In genomic region chr4:86593726-86594558, GRCh38 we compare ENCODE assay signal across 8 cellular contexts. TPM values are rescaled to one million over a fixed set of nuclear protein-coding genes. Genes with fewer than 3 reads are reported as not detected.
A peak's percentile ranks its signal among the peaks of the same experiment; 100 is the strongest.
DNase-seq lines count a peak whose midpoint lies in the region; ATAC-seq, FAIRE-seq and TF ChIP-seq lines count a peak whose summit lies in the region.

A gene with protein sequence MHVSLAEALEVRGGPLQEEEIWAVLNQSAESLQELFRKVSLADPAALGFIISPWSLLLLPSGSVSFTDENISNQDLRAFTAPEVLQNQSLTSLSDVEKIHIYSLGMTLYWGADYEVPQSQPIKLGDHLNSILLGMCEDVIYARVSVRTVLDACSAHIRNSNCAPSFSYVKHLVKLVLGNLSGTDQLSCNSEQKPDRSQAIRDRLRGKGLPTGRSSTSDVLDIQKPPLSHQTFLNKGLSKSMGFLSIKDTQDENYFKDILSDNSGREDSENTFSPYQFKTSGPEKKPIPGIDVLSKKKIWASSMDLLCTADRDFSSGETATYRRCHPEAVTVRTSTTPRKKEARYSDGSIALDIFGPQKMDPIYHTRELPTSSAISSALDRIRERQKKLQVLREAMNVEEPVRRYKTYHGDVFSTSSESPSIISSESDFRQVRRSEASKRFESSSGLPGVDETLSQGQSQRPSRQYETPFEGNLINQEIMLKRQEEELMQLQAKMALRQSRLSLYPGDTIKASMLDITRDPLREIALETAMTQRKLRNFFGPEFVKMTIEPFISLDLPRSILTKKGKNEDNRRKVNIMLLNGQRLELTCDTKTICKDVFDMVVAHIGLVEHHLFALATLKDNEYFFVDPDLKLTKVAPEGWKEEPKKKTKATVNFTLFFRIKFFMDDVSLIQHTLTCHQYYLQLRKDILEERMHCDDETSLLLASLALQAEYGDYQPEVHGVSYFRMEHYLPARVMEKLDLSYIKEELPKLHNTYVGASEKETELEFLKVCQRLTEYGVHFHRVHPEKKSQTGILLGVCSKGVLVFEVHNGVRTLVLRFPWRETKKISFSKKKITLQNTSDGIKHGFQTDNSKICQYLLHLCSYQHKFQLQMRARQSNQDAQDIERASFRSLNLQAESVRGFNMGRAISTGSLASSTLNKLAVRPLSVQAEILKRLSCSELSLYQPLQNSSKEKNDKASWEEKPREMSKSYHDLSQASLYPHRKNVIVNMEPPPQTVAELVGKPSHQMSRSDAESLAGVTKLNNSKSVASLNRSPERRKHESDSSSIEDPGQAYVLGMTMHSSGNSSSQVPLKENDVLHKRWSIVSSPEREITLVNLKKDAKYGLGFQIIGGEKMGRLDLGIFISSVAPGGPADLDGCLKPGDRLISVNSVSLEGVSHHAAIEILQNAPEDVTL (N-terminal part only) (plus strand): TSS chr4:86594315. CDS start chr4:86635257, 40,942 bp downstream.

- intact Hi-C loops in MCF 10A (cut with micrococcal nuclease) (loop anchor here (5.0 to 10.0 kb wide), 2 partner anchors 37 to 161 kb away; no protein-coding TSS in a partner anchor), sigmoid colon (cut with DNase I) (loop anchor here (5.0 to 10.0 kb wide), 3 partner anchors 303 to 1421 kb away; no protein-coding TSS in a partner anchor)

- H3K4me3 Mint-ChIP-seq in MCF 10A (ENCODE audit: unreplicated experiment): peak within 1 kb of the TSS; percentile 97

- WGBS in sigmoid colon, 2 donors: 2 to 3% methylated on average over 59 of the region's 59 CpGs

- BruUV-seq in MCF 10A (replicated peaks; lab: Mats Ljungman, UMichigan): TSS peak; percentile 72

- peak within 1 kb of the TSS; percentile 77 to 90 (median 89) for H3K27ac ChIP-seq in sigmoid colon

- TF ChIP-seq EP300 in sigmoid colon (IDR thresholded peaks at IDR 0.05): no peak

- peak; percentile 92 for ATAC-seq in HG02840 (IDR thresholded peaks at IDR 0.05; ENCODE audit: low FRiP score, unreplicated experiment)

- H3K27ac Mint-ChIP-seq in MCF 10A (ENCODE audit: low read depth, unreplicated experiment): peak within 1 kb of the TSS; percentile 90

- H3K36me3 Mint-ChIP-seq in MCF 10A (ENCODE audit: insufficient read depth, unreplicated experiment): peaks cover 6% of the 10 kb centered on the region

- no peaks in the 10 kb centered on the region for H3K27me3 ChIP-seq in iPS-15b (ENCODE audit: control insufficient read depth, insufficient read depth, low read length)
- no peaks in the 10 kb centered on the region for H3K27me3 ChIP-seq in sigmoid colon

- H3K4me1 ChIP-seq in iPS-15b (ENCODE audit: control insufficient read depth, insufficient read depth, low read length): peaks cover 12% of the 10 kb centered on the region
- peaks cover 0 to 37% (median 12%) of the 10 kb centered on the region in 4 donors for H3K4me1 ChIP-seq in sigmoid colon

- TF ChIP-seq CTCF in MCF 10A (IDR thresholded peaks at IDR 0.05; ENCODE audit: unreplicated experiment) (no peak), sigmoid colon (IDR thresholded peaks at IDR 0.05) (no peak)

- DNase-seq in GM12892 (ENCODE audit: insufficient read length) (peak; percentile 50), NCI-H187 treated with DMSO at 0.1 percent for 48 hours (lab: John Stamatoyannopoulos, UW) (peak; percentile 85), MCF 10A (ENCODE audit: unreplicated experiment) (peak; percentile 100), sigmoid colon (peak; percentile 99), NAMALWA (ENCODE audit: low spot score) (no peak)

- H3K9me3 Mint-ChIP-seq in MCF 10A (ENCODE audit: unreplicated experiment): no peaks in the 10 kb centered on the region

- peaks cover 32% of the 10 kb centered on the region for H3K4me1 Mint-ChIP-seq in MCF 10A (ENCODE audit: insufficient read depth, unreplicated experiment)

- CTCF ChIA-PET in MCF 10A (lab: Yijun Ruan, JAX): interaction anchor here (0.5 to 4.5 kb wide), 18 partner anchors 8 to 525 kb away, joined by 3 to 28 read pairs (median 4); no protein-coding TSS in a partner anchor

- peak within 1 kb of the TSS; percentile 68 for H3K9ac ChIP-seq in iPS-15b (ENCODE audit: low read depth, low read length)

- no peaks in the 10 kb centered on the region for H3K27me3 Mint-ChIP-seq in MCF 10A (ENCODE audit: insufficient read depth, unreplicated experiment)

- H3K4me3 ChIP-seq in iPS-15b (ENCODE audit: low read depth, low read length) (peak within 1 kb of the TSS; percentile 97), sigmoid colon (peak within 1 kb of the TSS; percentile 57 to 81 (median 74))

- H3K36me3 ChIP-seq in iPS-15b (ENCODE audit: control insufficient read depth, insufficient read depth, low read length) (no peaks in the 10 kb centered on the region), sigmoid colon (no peaks in the 10 kb centered on the region)

- FAIRE-seq in GM12892 (lab: Jason Lieb, UNC) (peak; percentile 56), TTC549 (lab: Jason Lieb, UNC) (peak; percentile 96)

- H3K9me3 ChIP-seq in iPS-15b (ENCODE audit: control insufficient read depth, insufficient read depth, low read length) (no peaks in the 10 kb centered on the region), sigmoid colon (no peaks in the 10 kb centered on the region)

- POLR2A ChIA-PET in MCF 10A (lab: Yijun Ruan, JAX): interaction anchor here (0.5 to 7.5 kb wide), 42 partner anchors 9 to 893 kb away, joined by 3 to 182 read pairs (median 4); partner anchors contain the start of gene C4orf36

- no peak for TF ChIP-seq POLR2A in GM12892 (IDR thresholded peaks at IDR 0.05; ENCODE audit: low read depth, low read length)
- TF ChIP-seq POLR2A in sigmoid colon (IDR thresholded peaks at IDR 0.05): peak; percentile 28 to 61

RNA-seq across cellular contexts. Expression of the gene that starts here (rescaled TPM):
- polyA plus RNA-seq in GM12892 (2012; ENCODE audit: missing spikeins): not detected
- total RNA-seq in MCF 10A (2022) (23.0 and 28.3 TPM in 2 replicates), sigmoid colon (10 to 100 TPM in 3 of 4 donors, 1 to 10 TPM in 1; 9.9 to 16.1 (median 12.5) TPM)
- polyA plus RNA-seq in sigmoid colon: 1 to 10 TPM in 2 of 3 donors, under 1 TPM in 1; 0.60 to 2.5 (median 1.2) TPM
